Comparison of ENCODE assay signal across 11 cellular contexts in the genomic region with DNA sequence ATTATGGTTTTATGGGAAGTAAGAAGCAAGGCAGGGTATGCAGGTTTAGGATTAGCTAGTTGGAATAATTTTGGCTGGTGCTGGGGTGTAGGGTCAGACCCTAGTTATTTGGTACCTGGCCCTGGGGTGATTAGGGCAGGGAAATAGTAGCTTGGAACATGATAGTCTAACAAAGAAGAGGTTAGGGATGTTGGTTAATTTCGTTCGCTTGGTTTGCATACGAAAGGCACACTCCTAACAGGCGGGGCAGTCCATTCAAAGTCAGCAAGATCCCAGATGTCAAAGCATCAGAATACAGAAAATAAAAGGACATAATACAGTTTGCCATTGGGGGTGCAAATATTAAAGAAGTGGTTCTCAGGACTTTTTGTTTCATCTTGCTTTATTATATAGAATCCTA. TPM values are rescaled to one million over a fixed set of nuclear protein-coding genes. Genes with fewer than 3 reads are reported as not detected.
"Had no signal": no experiment of that assay in that cellular context is flagged by ENCODE, and none has a peak within 500 bp of the region (broad histone marks: within the 10 kb centered on the region; RNA-seq: fewer than 3 reads in every experiment).

No MANE protein-coding gene starts in this region.

- DNase-seq: GM23248, H7, HFFc6, KBM-7 had no signal

- H3K36me3 ChIP-seq: HAP-1 had no signal

- H3K4me3 Mint-ChIP-seq: HFFc6, IgD-negative memory B cell had no signal

- H2AFZ ChIP-seq: GM23248 had no signal

- H3K27ac Mint-ChIP-seq: HFFc6, IgD-negative memory B cell had no signal

- H3K4me1 Mint-ChIP-seq: IgD-negative memory B cell had no signal

- H3K9me3 ChIP-seq: HAP-1 had no signal

- H3K27ac ChIP-seq: GM23248, HL-60 had no signal

- H3K36me3 Mint-ChIP-seq: IgD-negative memory B cell had no signal

- ATAC-seq: HCT116, HepG2 had no signal

- H3K4me3 ChIP-seq: GM23248, HAP-1 had no signal

- H3K9me3 Mint-ChIP-seq: IgD-negative memory B cell had no signal

- H3K4me1 ChIP-seq: HAP-1 had no signal

RNA-seq across cellular contexts. Expression of a gene that starts 55.7 kb away (rescaled TPM):
- total RNA-seq: GM23248, H4, HepG2, HFFc6, HT1080 had no signal
- polyA plus RNA-seq: GM23248, HepG2, IgD-negative memory B cell had no signal
